Comparison of ENCODE assay signal across 13 cellular contexts in genomic region chr9:37992924-37993349, GRCh38.
DNase-seq lines count a peak whose midpoint lies in the region; ATAC-seq, FAIRE-seq and TF ChIP-seq lines count a peak whose summit lies in the region.
"Had no signal": no experiment of that assay in that cellular context is flagged by ENCODE, and none has a peak within 500 bp of the region (broad histone marks: within the 10 kb centered on the region; RNA-seq: fewer than 3 reads in every experiment).

No MANE protein-coding gene starts in this region.

- ATAC-seq in GM12878 (no peak), natural killer cell (peak in 1 of 3 donors; percentile 29), GM21390 (IDR thresholded peaks at IDR 0.05; ENCODE audit: unreplicated experiment) (no peak)

- H3K27ac Mint-ChIP-seq in natural killer cell: peak overlapping the region in 1 of 2 donors; percentile 46
- H3K27ac Mint-ChIP-seq: endodermal cell had no signal

- H3K9ac ChIP-seq in BLaER1: no peak overlapping the region
- H3K9ac ChIP-seq in GM12878 (ENCODE audit: control insufficient read depth, insufficient read depth, low read length): peak overlapping the region; percentile 26

- H3K27me3 ChIP-seq in BLaER1 (no peaks in the 10 kb centered on the region), GM12878 (replicated peaks in 1 of 2; ENCODE audit: control insufficient read depth in 2 of 2, insufficient read depth in 2 of 2, low read length in 1 of 2) (no peaks in the 10 kb centered on the region), small intestine (ENCODE audit: control insufficient read depth in 2 of 2, insufficient read depth in 2 of 2, low read length in 2 of 2) (no peaks in the 10 kb centered on the region)

- no peak for TF ChIP-seq RAD21 in GM12878 (IDR thresholded peaks at IDR 0.05; ENCODE audit: insufficient read depth, low read depth, low read length)

- no peak for TF ChIP-seq POLR2A in GM12878 (IDR thresholded peaks at IDR 0.05; ENCODE audit: low read depth, low read length)

- CTCF ChIA-PET in GM12878 (lab: Yijun Ruan, JAX) (interaction anchor here (0.9 to 1.6 kb wide), 2 partner anchors 16 to 74 kb away, joined by 3 to 4 read pairs; no protein-coding TSS in a partner anchor), OCI-LY7 (lab: Charles Lee; ENCODE audit: unreplicated experiment) (no interaction called here)

- no peak overlapping the region for H3K4me3 ChIP-seq in BLaER1
- H3K4me3 ChIP-seq in GM12878: no peak overlapping the region
- no peak overlapping the region for H3K4me3 ChIP-seq in OCI-LY7 (ENCODE audit: low read depth, low read length, poor library complexity, severe bottlenecking)
- H3K4me3 ChIP-seq in small intestine (ENCODE audit: low read depth in 1 of 2, low read length in 2 of 2): no peak overlapping the region

- H2AFZ ChIP-seq in GM12878 (ENCODE audit: control insufficient read depth, low read depth, low read length): peak overlapping the region; percentile 46
- H2AFZ ChIP-seq in OCI-LY7 (ENCODE audit: low read length): no peak overlapping the region

- H3K9me3 ChIP-seq in BLaER1: no peaks in the 10 kb centered on the region
- H3K9me3 ChIP-seq in GM12878 (replicated peaks; ENCODE audit: control insufficient read depth, insufficient read depth, low read length): no peaks in the 10 kb centered on the region
- no peaks in the 10 kb centered on the region for H3K9me3 ChIP-seq in OCI-LY7 (ENCODE audit: low read length)
- H3K9me3 ChIP-seq in small intestine (ENCODE audit: control insufficient read depth, low read depth): no peaks in the 10 kb centered on the region

- H3K27me3 Mint-ChIP-seq in natural killer cell (ENCODE audit: low read depth in 2 of 2): peaks cover 0 to 3% of the 10 kb centered on the region in 2 donors

- SMC1A ChIA-PET in GM12878 (lab: Charles Lee; ENCODE audit: uncharacterized antibody, unreplicated experiment): interaction anchor here (0.9 to 2.9 kb wide), 12 partner anchors 10 to 113 kb away, joined by 3 to 13 read pairs (median 5); no protein-coding TSS in a partner anchor

- peak overlapping the region; percentile 79 for H3K4me2 ChIP-seq in BLaER1
- no peak overlapping the region; the same call in 1 of the 2 replicates for H3K4me2 ChIP-seq in GM12878 (ENCODE audit: control insufficient read depth, insufficient read depth)
- no peak overlapping the region for H3K4me2 ChIP-seq in OCI-LY7 (ENCODE audit: low read length)

- H3K79me2 ChIP-seq in GM12878 (ENCODE audit: control insufficient read depth, insufficient read depth, low read length) (no peaks in the 10 kb centered on the region), OCI-LY7 (ENCODE audit: insufficient read depth, low read depth, low read length) (no peaks in the 10 kb centered on the region)

- no TSS peak for BruUV-seq in GM12878 (replicated peaks; lab: Mats Ljungman, UMichigan)
- no TSS peak for BruUV-seq in OCI-LY7 (replicated peaks; lab: Mats Ljungman, UMichigan)

- H3K4me3 Mint-ChIP-seq in natural killer cell: peak overlapping the region; percentile 0
- H3K4me3 Mint-ChIP-seq: endodermal cell had no signal

- H3K4me1 ChIP-seq in BLaER1 (peaks cover 68% of the 10 kb centered on the region), GM12878 (ENCODE audit: control insufficient read depth, insufficient read depth, low read length) (peaks cover 36% of the 10 kb centered on the region), OCI-LY7 (ENCODE audit: insufficient read depth, low read length, poor library complexity, severe bottlenecking) (no peaks in the 10 kb centered on the region), small intestine (ENCODE audit: control insufficient read depth in 2 of 2, insufficient read depth in 1 of 2, low read depth in 1 of 2, low read length in 1 of 2) (peaks cover 3 to 11% of the 10 kb centered on the region in 2 donors)

- DNase-seq in KG1 (lab: John Stamatoyannopoulos, UW) (peak; percentile 30), GM12878 (ENCODE audit: low read depth, low spot score) (no peak), natural killer cell (no peak), OCI-LY7 (ENCODE audit: low spot score) (no peak), GM13976 (ENCODE audit: low spot score) (no peak), small intestine (no peak)
- DNase-seq: activated CD4-positive, alpha-beta T cell treated with anti-CD3 and anti-CD28 coated beads for 1 hour; endodermal cell; occipital lobe had no signal

- no peak for TF ChIP-seq EP300 in GM12878 (IDR thresholded peaks at IDR 0.05; ENCODE audit: borderline replicate concordance in 1 of 2, control insufficient read depth in 1 of 2, low read depth in 2 of 2, low read length in 2 of 2)

- 86% methylated on average over 8 of the region's 8 CpGs for WGBS in GM12878 (ENCODE audit: insufficient coverage, insufficient replicate concordance, low lambda C conversion rate, missing lambda C conversion rate)
- 66 to 81% (median 72%) methylated on average over 8 of the region's 8 CpGs for WGBS in small intestine, 3 donors

- FAIRE-seq in GM12878 (lab: Jason Lieb, UNC): no peak
- no peak for FAIRE-seq in small intestine (lab: Jason Lieb, UNC)
- FAIRE-seq: astrocyte, GM18507 had no signal

- POLR2A ChIA-PET in GM12878 (lab: Charles Lee): interaction anchor here (0.8 to 1.1 kb wide), 2 partner anchors 26 to 90 kb away, joined by 4 read pairs; no protein-coding TSS in a partner anchor
- POLR2A ChIA-PET in OCI-LY7 (lab: Charles Lee): no interaction called here

- intact Hi-C loops in GM12878 (cut with micrococcal nuclease; ENCODE audit: unreplicated experiment) (no loop called here), natural killer cell (cut with micrococcal nuclease) (no loop called here), OCI-LY7 (cut with micrococcal nuclease; ENCODE audit: unreplicated experiment) (no loop called here)

- no peaks in the 10 kb centered on the region for H3K36me3 Mint-ChIP-seq in natural killer cell

- in situ Hi-C loops in GM12878 (cut with MboI) (loop anchor here (25.0 kb wide), 1 partner anchor 1056 kb away; no protein-coding TSS in a partner anchor), GM13976 (cut with MboI; ENCODE audit: low sequenced_read_pairs, unreplicated experiment) (no loop called here)

- peaks cover 24 to 40% of the 10 kb centered on the region in 2 donors for H3K4me1 Mint-ChIP-seq in natural killer cell
- H3K4me1 Mint-ChIP-seq: endodermal cell had no signal

- RAD21 ChIA-PET in GM12878 (lab: Charles Lee; ENCODE audit: unreplicated experiment): interaction anchor here (0.6 to 2.2 kb wide), 10 partner anchors 14 to 167 kb away, joined by 3 to 7 read pairs (median 4); partner anchors contain the start of gene SHB

- H3K27ac ChIP-seq in BLaER1 (no peak overlapping the region), GM12878 (ENCODE audit: control insufficient read depth, insufficient read depth) (peak overlapping the region; percentile 52), OCI-LY7 (ENCODE audit: low read depth, low read length, poor library complexity, severe bottlenecking) (no peak overlapping the region), small intestine (ENCODE audit: low read depth in 1 of 2, low read length in 1 of 2) (no peak overlapping the region)

- TF ChIP-seq CTCF in GM12878 (IDR thresholded peaks at IDR 0.05 in 2 of 3, conservative IDR thresholded peaks at IDR 0.05 in 1 of 3; ENCODE audit: control insufficient read depth in 2 of 3, extremely low read depth in 1 of 3, insufficient read depth in 1 of 3, low read depth in 3 of 3, low read length in 3 of 3): no peak
- no peak for TF ChIP-seq CTCF in natural killer cell (IDR thresholded peaks at IDR 0.05)
- no peak for TF ChIP-seq CTCF in OCI-LY7 (conservative IDR thresholded peaks at IDR 0.05; ENCODE audit: low read length)
- TF ChIP-seq CTCF in GM13976 (IDR thresholded peaks at IDR 0.05; ENCODE audit: borderline replicate concordance, control extremely low read depth, extremely low read depth, insufficient read depth, missing control alignments): no peak

- no peaks in the 10 kb centered on the region for H4K20me1 ChIP-seq in BLaER1
- no peaks in the 10 kb centered on the region for H4K20me1 ChIP-seq in GM12878 (ENCODE audit: control insufficient read depth, insufficient read depth)
- H4K20me1 ChIP-seq in OCI-LY7 (ENCODE audit: insufficient read depth, low read length): no peaks in the 10 kb centered on the region

- H3K9me3 Mint-ChIP-seq in natural killer cell: no peaks in the 10 kb centered on the region
- H3K9me3 Mint-ChIP-seq: endodermal cell had no signal

- H3K9me2 ChIP-seq in OCI-LY7 (ENCODE audit: insufficient read depth, low read length): no peaks in the 10 kb centered on the region

- H3K36me3 ChIP-seq in BLaER1 (no peaks in the 10 kb centered on the region), GM12878 (ENCODE audit: control insufficient read depth in 2 of 2, insufficient read depth in 2 of 2, low read length in 1 of 2) (no peaks in the 10 kb centered on the region), OCI-LY7 (ENCODE audit: insufficient read depth, low read length) (no peaks in the 10 kb centered on the region), small intestine (ENCODE audit: control insufficient read depth in 2 of 2, insufficient read depth in 2 of 2, low read length in 2 of 2) (peaks cover 0 to 1% of the 10 kb centered on the region in 2 donors)

TF ChIP-seq in GM12878, 131 proteins besides CTCF, POLR2A, EP300 and RAD21 (continues in another document):
- TF ChIP-seq EZH2 (IDR thresholded peaks at IDR 0.05; ENCODE audit: borderline replicate concordance, control insufficient read depth, low read depth, low read length): no peak
- peak; percentile 43 for TF ChIP-seq IKZF1 (conservative IDR thresholded peaks at IDR 0.05)
- TF ChIP-seq SUPT20H (IDR thresholded peaks at IDR 0.05; ENCODE audit: borderline replicate concordance, control insufficient read depth, low read depth, low read length): no peak
- TF ChIP-seq BCL3 (IDR thresholded peaks at IDR 0.05; ENCODE audit: borderline replicate concordance, insufficient read depth, low read depth, low read length, poor library complexity, severe bottlenecking): no peak
- no peak for TF ChIP-seq SP1 (IDR thresholded peaks at IDR 0.05; ENCODE audit: low read depth, low read length)
- no peak for TF ChIP-seq USF2 (IDR thresholded peaks at IDR 0.05; ENCODE audit: borderline replicate concordance, low read depth, low read length)
